In genomic region chr9:120929392-120929791, GRCh38 we compare ENCODE assay signal across 9 cellular contexts. TPM values are rescaled to one million over a fixed set of nuclear protein-coding genes. Genes with fewer than 3 reads are reported as not detected.
A peak's percentile ranks its signal among the peaks of the same experiment; 100 is the strongest.
DNase-seq lines count a peak whose midpoint lies in the region; ATAC-seq, FAIRE-seq and TF ChIP-seq lines count a peak whose summit lies in the region.
"Had no signal": no experiment of that assay in that cellular context is flagged by ENCODE, and none has a peak within 500 bp of the region (broad histone marks: within the 10 kb centered on the region; RNA-seq: fewer than 3 reads in every experiment).

No MANE protein-coding gene starts in this region.

- in situ Hi-C loops in GM12878 (cut with MboI), result no loop called here

- no peak for FAIRE-seq in GM12878 (lab: Jason Lieb, UNC)

- RAD21 ChIA-PET in GM12878 (lab: Charles Lee; ENCODE audit: unreplicated experiment), result interaction anchor here (0.9 to 11.7 kb wide), 11 partner anchors 8 to 142 kb away, joined by 3 to 196 read pairs (median 5); partner anchors contain the start of genes FBXW2, PHF19 and TRAF1

- H3K27me3 Mint-ChIP-seq in activated T-cell treated with anti-CD3 and anti-CD28 coated beads, Interleukin-2, amount 50 U/mL, for 4 hours (ENCODE audit: low read depth), result no peaks in the 10 kb centered on the region

- no peak for TF ChIP-seq EP300 in GM12878 (IDR thresholded peaks at IDR 0.05; ENCODE audit: borderline replicate concordance in 1 of 2, control insufficient read depth in 1 of 2, low read depth in 2 of 2, low read length in 2 of 2)

- ATAC-seq in activated T-cell treated with anti-CD3 and anti-CD28 coated beads, Interleukin-2, amount 50 U/mL, for 4 hours, result no peak
- no peak for ATAC-seq in GM12878

- TF ChIP-seq POLR2A in GM12878 (IDR thresholded peaks at IDR 0.05; ENCODE audit: low read depth, low read length) (no peak), lower leg skin (IDR thresholded peaks at IDR 0.05) (no peak), thyroid gland (IDR thresholded peaks at IDR 0.05) (no peak)

- H3K9ac ChIP-seq in GM12878 (ENCODE audit: control insufficient read depth, insufficient read depth, low read length), result peak overlapping the region; percentile 99

- peaks cover 13% of the 10 kb centered on the region for H3K36me3 Mint-ChIP-seq in activated T-cell treated with anti-CD3 and anti-CD28 coated beads, Interleukin-2, amount 50 U/mL, for 4 hours (ENCODE audit: insufficient read depth)

- H3K9me3 ChIP-seq in GM12878 (replicated peaks; ENCODE audit: control insufficient read depth, insufficient read depth, low read length) (no peaks in the 10 kb centered on the region), thyroid gland (no peaks in the 10 kb centered on the region)

- POLR2A ChIA-PET in GM12878 (lab: Charles Lee), result interaction anchor here (0.6 to 18.1 kb wide), 11 partner anchors 9 to 269 kb away, joined by 3 to 383 read pairs (median 4); no protein-coding TSS in a partner anchor

- no peak for TF ChIP-seq RAD21 in GM12878 (IDR thresholded peaks at IDR 0.05; ENCODE audit: insufficient read depth, low read depth, low read length)

- TF ChIP-seq CTCF in GM12878 (IDR thresholded peaks at IDR 0.05 in 2 of 3, conservative IDR thresholded peaks at IDR 0.05 in 1 of 3; ENCODE audit: control insufficient read depth in 2 of 3, extremely low read depth in 1 of 3, insufficient read depth in 1 of 3, low read depth in 3 of 3, low read length in 3 of 3) (no peak), lower leg skin (IDR thresholded peaks at IDR 0.05) (no peak), thyroid gland (IDR thresholded peaks at IDR 0.05) (peak in 1 of 6 experiments; percentile 1)

- H3K4me1 ChIP-seq in GM12878 (ENCODE audit: control insufficient read depth, insufficient read depth, low read length) (peaks cover 52% of the 10 kb centered on the region), thyroid gland (peaks cover 15 to 34% of the 10 kb centered on the region in 2 donors)

- H4K20me1 ChIP-seq in GM12878 (ENCODE audit: control insufficient read depth, insufficient read depth), result no peaks in the 10 kb centered on the region

- DNase-seq in activated T-cell treated with anti-CD3 and anti-CD28 coated beads, Interleukin-2, amount 50 U/mL, for 4 hours, result no peak
- DNase-seq in activated T-cell treated with anti-CD3 and anti-CD28 coated beads, Interleukin-2, amount 50 U/mL, for 48 hours, result no peak
- no peak for DNase-seq in GM12878 (ENCODE audit: low read depth, low spot score)
- no peak for DNase-seq in lower leg skin (ENCODE audit: low spot score in 2 of 2)
- peak; percentile 19 to 27 for DNase-seq in thyroid gland
- no peak for DNase-seq in SK-N-DZ (ENCODE audit: low spot score)
- no peak for DNase-seq in COLO829 (ENCODE audit: low spot score)
- no peak for DNase-seq in NCI-H82 (lab: John Stamatoyannopoulos, UW)
- DNase-seq: amniotic stem cell had no signal

- H2AFZ ChIP-seq in GM12878 (ENCODE audit: control insufficient read depth, low read depth, low read length), result peak overlapping the region; percentile 30; the same call in 1 of the 2 replicates

- H3K4me3 ChIP-seq in GM12878, result peak overlapping the region; percentile 88
- peak overlapping the region; percentile 75 for H3K4me3 ChIP-seq in lower leg skin (ENCODE audit: low read depth, poor library complexity, severe bottlenecking)
- peak overlapping the region; percentile 62 to 85 (median 78) for H3K4me3 ChIP-seq in thyroid gland (replicated peaks in 1 of 3)

- H3K4me3 Mint-ChIP-seq in activated T-cell treated with anti-CD3 and anti-CD28 coated beads, Interleukin-2, amount 50 U/mL, for 4 hours, result peak overlapping the region; percentile 78

- peaks cover 78% of the 10 kb centered on the region for H3K4me1 Mint-ChIP-seq in activated T-cell treated with anti-CD3 and anti-CD28 coated beads, Interleukin-2, amount 50 U/mL, for 4 hours (ENCODE audit: low read depth)

- H3K27ac ChIP-seq in GM12878 (ENCODE audit: control insufficient read depth, insufficient read depth) (peak overlapping the region; percentile 99), thyroid gland (peak overlapping the region; percentile 85 to 91 (median 89))

- H3K36me3 ChIP-seq in GM12878 (ENCODE audit: control insufficient read depth in 2 of 2, insufficient read depth in 2 of 2, low read length in 1 of 2) (no peaks in the 10 kb centered on the region; a peak in 1 of 4 replicates), thyroid gland (no peaks in the 10 kb centered on the region)

- TSS peak; percentile 41 for BruUV-seq in GM12878 (replicated peaks; lab: Mats Ljungman, UMichigan)

- H3K79me2 ChIP-seq in GM12878 (ENCODE audit: control insufficient read depth, insufficient read depth, low read length), result peaks cover 65% of the 10 kb centered on the region

- intact Hi-C loops in GM12878 (cut with micrococcal nuclease; ENCODE audit: unreplicated experiment) (loop anchor here (5.0 to 10.0 kb wide), 2 partner anchors 268 to 345 kb away; partner anchors contain the start of gene CDK5RAP2), lower leg skin (cut with DNase I; ENCODE audit: low total_unique reads) (no loop called here), thyroid gland (cut with DNase I) (loop anchor here (5.0 kb wide), 1 partner anchor 57 kb away; no protein-coding TSS in a partner anchor)

- no peaks in the 10 kb centered on the region for H3K27me3 ChIP-seq in GM12878 (replicated peaks in 1 of 2; ENCODE audit: control insufficient read depth in 2 of 2, insufficient read depth in 2 of 2, low read length in 1 of 2)
- no peaks in the 10 kb centered on the region for H3K27me3 ChIP-seq in thyroid gland

- CTCF ChIA-PET in GM12878 (lab: Yijun Ruan, JAX), result interaction anchor here (0.9 to 11.9 kb wide), 9 partner anchors 7 to 126 kb away, joined by 3 to 110 read pairs (median 4); partner anchors contain the start of gene PHF19

- 3% methylated on average over 10 of the region's 10 CpGs for WGBS in GM12878 (ENCODE audit: insufficient coverage, insufficient replicate concordance, low lambda C conversion rate, missing lambda C conversion rate)
- 49% methylated on average over 10 of the region's 10 CpGs for WGBS in lower leg skin, 2 donors
- 47 to 51% methylated on average over 10 of the region's 10 CpGs for WGBS in thyroid gland, 2 donors

- H3K9me3 Mint-ChIP-seq in activated T-cell treated with anti-CD3 and anti-CD28 coated beads, Interleukin-2, amount 50 U/mL, for 4 hours, result no peaks in the 10 kb centered on the region

- H3K4me2 ChIP-seq in GM12878 (ENCODE audit: control insufficient read depth, insufficient read depth), result peak overlapping the region; percentile 38

- SMC1A ChIA-PET in GM12878 (lab: Charles Lee; ENCODE audit: uncharacterized antibody, unreplicated experiment), result interaction anchor here (0.7 to 26.1 kb wide), 10 partner anchors 8 to 310 kb away, joined by 3 to 522 read pairs (median 4); no protein-coding TSS in a partner anchor

TF ChIP-seq in GM12878, 131 proteins besides CTCF, POLR2A, EP300 and RAD21 (continues in another document):
- TF ChIP-seq DPF2 (IDR thresholded peaks at IDR 0.05), result no peak
- TF ChIP-seq IKZF1 (conservative IDR thresholded peaks at IDR 0.05), result no peak
- TF ChIP-seq RAD51 (IDR thresholded peaks at IDR 0.05), result no peak

RNA-seq across cellular contexts. Expression of gene TRAF1, which starts 2.8 kb away (rescaled TPM):
- 100 to 1,000 TPM; 256 to 343 (median 265) TPM for total RNA-seq in activated T-cell treated with anti-CD3 and anti-CD28 coated beads, Interleukin-2, amount 50 U/mL, for 4 hours
- 317 and 349 TPM in 2 replicates for total RNA-seq in GM12878 (2013; cell fraction: nucleolus; rRNA removed)
- total RNA-seq in GM12878 (2014; rRNA removed), result 144 and 153 TPM in 2 replicates
- 111 and 116 TPM in 2 replicates for total RNA-seq in GM12878 (2014; rRNA removed; fragmentation: Illumina TruSeq; extraction: Trizol)
- total RNA-seq in GM12878 (2021), result 163 and 164 TPM in 2 replicates
- polyA plus RNA-seq in GM12878 (2011; ENCODE audit: low read depth), result 44.2 TPM
- 106 and 147 TPM in 2 replicates for polyA plus RNA-seq in GM12878 (2011; rRNA removed)
- polyA plus RNA-seq in GM12878 (2011; cell fraction: cytosol; rRNA removed), result 186 and 209 TPM in 2 replicates
- 205 and 241 TPM in 2 replicates for polyA plus RNA-seq in GM12878 (2011; cell fraction: nucleus; rRNA removed)
- 65.1 and 86.6 TPM in 2 replicates for polyA plus RNA-seq in GM12878 (2012)
- polyA plus RNA-seq in GM12878 (2014; fragmentation: Illumina TruSeq; extraction: Trizol), result 82.8 and 140 TPM in 2 replicates
- polyA plus RNA-seq in GM12878 (2014; fragmentation: Nextera tagmentation; extraction: Ambion mirVana), result 10 to 100 TPM; 13.8 to 16.6 TPM
- 153 and 156 TPM in 2 replicates for polyA plus RNA-seq in GM12878 (2014; rRNA removed)
- polyA plus RNA-seq in GM12878 (2016; fragmentation: Nextera tagmentation; extraction: Ambion mirVana), result 10 to 100 TPM; 69.6 to 79.5 TPM
- polyA minus RNA-seq in GM12878 (2011; rRNA and poly(A)+ RNA removed), result 194 and 283 TPM in 2 replicates
- polyA minus RNA-seq in GM12878 (2011; cell fraction: cytosol; rRNA and poly(A)+ RNA removed), result 61.2 and 66.6 TPM in 2 replicates
- polyA minus RNA-seq in GM12878 (2011; cell fraction: nucleus; rRNA and poly(A)+ RNA removed), result 99.3 and 141 TPM in 2 replicates
- total RNA-seq in lower leg skin, result 1 to 10 TPM; 2.6 to 4.9 (median 4.7) TPM
- total RNA-seq in thyroid gland, result 1 to 10 TPM; 5.7 to 7.8 (median 6.6) TPM
- polyA plus RNA-seq in SK-N-DZ (2014; cell fraction: cytosol; rRNA removed), result 0.73 and 0.99 TPM in 2 replicates
- 2.5 and 4.3 TPM in 2 replicates for polyA plus RNA-seq in SK-N-DZ (2014; cell fraction: nucleus; rRNA removed)

RNA-seq across cellular contexts. Expression of gene PHF19, which starts 52.4 kb away (rescaled TPM):
- 10 to 100 TPM; 59.2 to 75.1 (median 64.8) TPM for total RNA-seq in activated T-cell treated with anti-CD3 and anti-CD28 coated beads, Interleukin-2, amount 50 U/mL, for 4 hours
- total RNA-seq in GM12878 (2013; cell fraction: nucleolus; rRNA removed), result 127 and 130 TPM in 2 replicates
- total RNA-seq in GM12878 (2014; rRNA removed), result 74.9 and 81.1 TPM in 2 replicates
- 63.1 and 74.8 TPM in 2 replicates for total RNA-seq in GM12878 (2014; rRNA removed; fragmentation: Illumina TruSeq; extraction: Trizol)
- total RNA-seq in GM12878 (2021), result 116 and 133 TPM in 2 replicates
- polyA plus RNA-seq in GM12878 (2011; ENCODE audit: low read depth), result 38.7 TPM
- 45.5 and 71.1 TPM in 2 replicates for polyA plus RNA-seq in GM12878 (2011; rRNA removed)
- 118 and 119 TPM in 2 replicates for polyA plus RNA-seq in GM12878 (2011; cell fraction: cytosol; rRNA removed)
- 334 and 350 TPM in 2 replicates for polyA plus RNA-seq in GM12878 (2011; cell fraction: nucleus; rRNA removed)
- polyA plus RNA-seq in GM12878 (2012), result 63.6 and 78.6 TPM in 2 replicates
- polyA plus RNA-seq in GM12878 (2014; fragmentation: Illumina TruSeq; extraction: Trizol), result 64.7 and 94.2 TPM in 2 replicates
- 10 to 100 TPM; 26.0 to 50.2 TPM for polyA plus RNA-seq in GM12878 (2014; fragmentation: Nextera tagmentation; extraction: Ambion mirVana)
- polyA plus RNA-seq in GM12878 (2014; rRNA removed), result 98.6 and 106 TPM in 2 replicates
- polyA plus RNA-seq in GM12878 (2016; fragmentation: Nextera tagmentation; extraction: Ambion mirVana), result 100 to 1,000 TPM in 1 of 2 experiments, 10 to 100 TPM in 1; 97.9 to 113 TPM
- polyA minus RNA-seq in GM12878 (2011; rRNA and poly(A)+ RNA removed), result 85.9 and 103 TPM in 2 replicates
- 31.7 and 47.3 TPM in 2 replicates for polyA minus RNA-seq in GM12878 (2011; cell fraction: cytosol; rRNA and poly(A)+ RNA removed)
- polyA minus RNA-seq in GM12878 (2011; cell fraction: nucleus; rRNA and poly(A)+ RNA removed), result 69.5 and 128 TPM in 2 replicates
- 10 to 100 TPM; 11.5 to 22.1 (median 17.8) TPM for total RNA-seq in lower leg skin
- total RNA-seq in thyroid gland, result 10 to 100 TPM; 10.8 to 24.1 (median 13.1) TPM
- 26.9 and 29.8 TPM in 2 replicates for polyA plus RNA-seq in SK-N-DZ (2014; cell fraction: cytosol; rRNA removed)
- 66.0 and 92.0 TPM in 2 replicates for polyA plus RNA-seq in SK-N-DZ (2014; cell fraction: nucleus; rRNA removed)

Comparison
In these comparisons a context has a peak if more than half of its experiments do, and no peak if none do; other contexts are left out.
1. DNase-seq: peak in thyroid gland (2 of 2); none in activated T-cell treated with anti-CD3 and anti-CD28 coated beads, Interleukin-2, amount 50 U/mL, for 4 hours (single experiment), activated T-cell treated with anti-CD3 and anti-CD28 coated beads, Interleukin-2, amount 50 U/mL, for 48 hours (0 of 2), GM12878 (single experiment), lower leg skin (0 of 2), SK-N-DZ (single experiment), COLO829 (single experiment) and NCI-H82 (single experiment).
2. RNA of gene TRAF1, which starts 2.8 kb away (total RNA-seq): 256 to 343 TPM in activated T-cell treated with anti-CD3 and anti-CD28 coated beads, Interleukin-2, amount 50 U/mL, for 4 hours and 111 to 349 TPM in GM12878; 5.7 to 7.8 TPM in thyroid gland and 2.6 to 4.9 TPM in lower leg skin; every median in the first group is over 10 times any median in the second.
3. Peak in every context shown above with its lines, with median percentiles within 50 percentile points of each other: H3K4me3 ChIP-seq.